ENCODE assay signal across 8 cellular contexts in genomic region chr14:100645200-100645985, GRCh38. TPM values are rescaled to one million over a fixed set of nuclear protein-coding genes. Genes with fewer than 3 reads are reported as not detected.
A peak's percentile ranks its signal among the peaks of the same experiment; 100 is the strongest.
DNase-seq lines count a peak whose midpoint lies in the region; ATAC-seq and TF ChIP-seq lines count a peak whose summit lies in the region.

No MANE protein-coding gene starts in this region.

- DNase-seq in NCI-H2029 (lab: John Stamatoyannopoulos, UW) (peak; percentile 52), NCI-H2029 treated with DMSO at 0.1 percent for 48 hours (lab: John Stamatoyannopoulos, UW) (no peak), HT1080 (ENCODE audit: low read depth) (peak; percentile 79), NT2/D1 (ENCODE audit: low read depth, low spot score) (peak; percentile 66), epidermal melanocyte (ENCODE audit: insufficient read length, low spot score) (peak; percentile 90), mucosa of descending colon (peak; percentile 86 to 99 (median 88))
- DNase-seq in activated CD8-positive, alpha-beta memory T cell treated with anti-CD3 and anti-CD28 coated beads, Interleukin-2, amount 10 ng/mL, durations not matched to agents 7 days and 5 days: peak; percentile 94
- peak; percentile 97 for DNase-seq in stimulated activated CD8-positive, alpha-beta memory T cell treated with anti-CD3 and anti-CD28 coated beads, Interleukin-4, amount 100 ng/mL, for 48 hours

- no peaks in the 10 kb centered on the region for H3K27me3 ChIP-seq in NT2/D1 (ENCODE audit: insufficient read depth, insufficient read length)

- H3K9ac ChIP-seq in NT2/D1 (ENCODE audit: insufficient read length, low read depth): peak overlapping the region; percentile 63

- H3K4me3 ChIP-seq in NT2/D1 (ENCODE audit: insufficient read length, low read depth) (no peak overlapping the region), mucosa of descending colon (no peak overlapping the region)

- intact Hi-C loops in mucosa of descending colon (cut with DNase I, micrococcal nuclease): loop anchor here in 1 of 2 donors (5.0 to 10.0 kb wide), 3 partner anchors 101 to 258 kb away; no protein-coding TSS in a partner anchor

- peak; percentile 82 for ATAC-seq in activated CD8-positive, alpha-beta memory T cell treated with anti-CD3 and anti-CD28 coated beads, Interleukin-2, amount 10 ng/mL, durations not matched to agents 7 days and 5 days
- ATAC-seq in mucosa of descending colon: peak; percentile 90

- peaks cover 3% of the 10 kb centered on the region for H3K9me3 Mint-ChIP-seq in activated CD8-positive, alpha-beta memory T cell treated with anti-CD3 and anti-CD28 coated beads, Interleukin-2, amount 10 ng/mL, durations not matched to agents 7 days and 5 days (ENCODE audit: low read depth)

- CTCF ChIA-PET in activated CD8-positive, alpha-beta memory T cell treated with anti-CD3 and anti-CD28 coated beads, Interleukin-2, amount 10 ng/mL, durations not matched to agents 7 days and 5 days (lab: Charles Lee): interaction anchor here (0.6 to 4.2 kb wide), 58 partner anchors 9 to 580 kb away, joined by 3 to 177 read pairs (median 5); partner anchors contain the start of genes BEGAIN, EVL, SLC25A47 and WDR25

- H3K4me1 ChIP-seq in NT2/D1 (ENCODE audit: insufficient read depth, insufficient read length) (peaks cover 3% of the 10 kb centered on the region), mucosa of descending colon (ENCODE audit: low read depth) (peaks cover 24% of the 10 kb centered on the region)

- peak overlapping the region; percentile 20 for H3K4me3 Mint-ChIP-seq in activated CD8-positive, alpha-beta memory T cell treated with anti-CD3 and anti-CD28 coated beads, Interleukin-2, amount 10 ng/mL, durations not matched to agents 7 days and 5 days

- H3K36me3 ChIP-seq in NT2/D1 (ENCODE audit: insufficient read depth, insufficient read length, low read length) (no peaks in the 10 kb centered on the region), mucosa of descending colon (ENCODE audit: low read depth) (no peaks in the 10 kb centered on the region)

- H3K36me3 Mint-ChIP-seq in activated CD8-positive, alpha-beta memory T cell treated with anti-CD3 and anti-CD28 coated beads, Interleukin-2, amount 10 ng/mL, durations not matched to agents 7 days and 5 days: peaks cover 4% of the 10 kb centered on the region

- H3K4me1 Mint-ChIP-seq in activated CD8-positive, alpha-beta memory T cell treated with anti-CD3 and anti-CD28 coated beads, Interleukin-2, amount 10 ng/mL, durations not matched to agents 7 days and 5 days: peaks cover 64% of the 10 kb centered on the region

- H3K9me3 ChIP-seq in NT2/D1 (ENCODE audit: insufficient read depth, low read length) (no peaks in the 10 kb centered on the region), mucosa of descending colon (no peaks in the 10 kb centered on the region)

- peak overlapping the region; percentile 83 for H3K27ac Mint-ChIP-seq in activated CD8-positive, alpha-beta memory T cell treated with anti-CD3 and anti-CD28 coated beads, Interleukin-2, amount 10 ng/mL, durations not matched to agents 7 days and 5 days

- peak; percentile 75 for TF ChIP-seq CTCF in mucosa of descending colon (IDR thresholded peaks at IDR 0.05)

- peaks cover 9% of the 10 kb centered on the region for H3K27me3 Mint-ChIP-seq in activated CD8-positive, alpha-beta memory T cell treated with anti-CD3 and anti-CD28 coated beads, Interleukin-2, amount 10 ng/mL, durations not matched to agents 7 days and 5 days

RNA-seq across cellular contexts. Expression of gene BEGAIN, which starts 58.2 kb away (rescaled TPM):
- 0.33 and 0.35 TPM in 2 replicates for total RNA-seq in HT1080 (2014; rRNA removed; shearing (Covaris generic))
- 0.14 TPM in 1 of 2 replicates, not detected in the other for polyA plus RNA-seq in HT1080 (2015; cell fraction: cytosol; rRNA removed)
- polyA plus RNA-seq in HT1080 (2015; cell fraction: nucleus; rRNA removed): 0.09 TPM in 1 of 2 replicates, not detected in the other
- total RNA-seq in activated CD8-positive, alpha-beta memory T cell treated with anti-CD3 and anti-CD28 coated beads, Interleukin-2, amount 10 ng/mL, durations not matched to agents 7 days and 5 days: 1 to 10 TPM; 1.4 to 1.8 TPM
- 1 to 10 TPM in 2 of 3 donors, under 1 TPM in 1; 0.75 to 2.5 (median 1.1) TPM for total RNA-seq in mucosa of descending colon
